ENCODE assay signal across 19 cellular contexts in genomic region chr5:58040851-58041250, GRCh38.
DNase-seq lines count a peak whose midpoint lies in the region; ATAC-seq, FAIRE-seq and TF ChIP-seq lines count a peak whose summit lies in the region.
"Had no signal": no experiment of that assay in that cellular context is flagged by ENCODE, and none has a peak within 500 bp of the region (broad histone marks: within the 10 kb centered on the region; RNA-seq: fewer than 3 reads in every experiment).

No MANE protein-coding gene starts in this region.

- H3K79me2 ChIP-seq in GM23248 (ENCODE audit: insufficient read depth) (no peaks in the 10 kb centered on the region), endothelial cell of umbilical vein (ENCODE audit: control insufficient read depth, insufficient read depth, low read length) (no peaks in the 10 kb centered on the region)

- TF ChIP-seq POLR2A in endothelial cell of umbilical vein (IDR thresholded peaks at IDR 0.05; ENCODE audit: low read depth, low read length): no peak

- H4K20me1 ChIP-seq in GM23248 (ENCODE audit: insufficient read depth) (no peaks in the 10 kb centered on the region), endothelial cell of umbilical vein (replicated peaks; ENCODE audit: control insufficient read depth, extremely low read depth, insufficient read depth, low read length) (no peaks in the 10 kb centered on the region)

- H3K4me3 ChIP-seq in GM23248 (no peak overlapping the region), endothelial cell of umbilical vein (replicated peaks in 1 of 3; ENCODE audit: insufficient read depth in 1 of 3, low read depth in 1 of 3, low read length in 3 of 3) (no peak overlapping the region), Caco-2 (ENCODE audit: low read depth, low read length) (no peak overlapping the region)

- intact Hi-C loops in endothelial cell of umbilical vein (cut with micrococcal nuclease) (no loop called here), Caco-2 (cut with micrococcal nuclease; ENCODE audit: unreplicated experiment) (no loop called here)
- intact Hi-C loops in activated CD8-positive, alpha-beta T cell treated with anti-CD3 and anti-CD28 coated beads for 36 hours (cut with micrococcal nuclease): no loop called here

- H3K27me3 ChIP-seq in GM23248 (replicated peaks; ENCODE audit: insufficient read depth): no peaks in the 10 kb centered on the region
- no peaks in the 10 kb centered on the region for H3K27me3 ChIP-seq in endothelial cell of umbilical vein (ENCODE audit: control insufficient read depth in 2 of 2, insufficient read depth in 2 of 2, low read length in 2 of 2)
- H3K27me3 ChIP-seq in Caco-2 (replicated peaks; ENCODE audit: control insufficient read depth, insufficient read depth, low read length): no peaks in the 10 kb centered on the region
- H3K27me3 ChIP-seq: BE2C had no signal

- H3K4me3 Mint-ChIP-seq in activated CD8-positive, alpha-beta T cell treated with anti-CD3 and anti-CD28 coated beads for 36 hours: no peak overlapping the region
- H3K4me3 Mint-ChIP-seq in Caco-2 (ENCODE audit: unreplicated experiment): no peak overlapping the region

- H3K4me2 ChIP-seq in GM23248 (ENCODE audit: unreplicated experiment): peak overlapping the region; percentile 17
- no peak overlapping the region for H3K4me2 ChIP-seq in endothelial cell of umbilical vein (ENCODE audit: insufficient read depth, low read length)

- WGBS in GM23248 (ENCODE audit: low coverage in 1 of 2, low lambda C conversion rate in 2 of 2, missing lambda C conversion rate in 2 of 2), 2 experiments: 0% methylated on average over 1 of the region's 1 CpG

- H3K4me1 ChIP-seq in GM23248 (ENCODE audit: insufficient read depth) (peaks cover 12% of the 10 kb centered on the region), endothelial cell of umbilical vein (ENCODE audit: control insufficient read depth, extremely low read depth, insufficient read depth, low read length) (no peaks in the 10 kb centered on the region), Caco-2 (peaks cover 17% of the 10 kb centered on the region; the same call in 1 of the 2 replicates)
- H3K4me1 ChIP-seq: BE2C had no signal

- H3K27ac Mint-ChIP-seq in activated CD8-positive, alpha-beta T cell treated with anti-CD3 and anti-CD28 coated beads for 36 hours: no peak overlapping the region
- H3K27ac Mint-ChIP-seq in Caco-2 (ENCODE audit: unreplicated experiment): no peak overlapping the region

- H3K9ac ChIP-seq in GM23248 (no peak overlapping the region), endothelial cell of umbilical vein (replicated peaks; ENCODE audit: extremely low read depth, insufficient read depth, low read length) (no peak overlapping the region)

- POLR2A ChIA-PET in endothelial cell of umbilical vein (lab: Charles Lee) (no interaction called here), Caco-2 (lab: Charles Lee) (no interaction called here)
- POLR2A ChIA-PET in activated CD8-positive, alpha-beta T cell treated with anti-CD3 and anti-CD28 coated beads for 36 hours (lab: Charles Lee): no interaction called here

- BruUV-seq in endothelial cell of umbilical vein (replicated peaks; lab: Mats Ljungman, UMichigan): no TSS peak
- no TSS peak for BruUV-seq in Caco-2 (replicated peaks; lab: Mats Ljungman, UMichigan)

- ATAC-seq in activated CD8-positive, alpha-beta T cell treated with anti-CD3 and anti-CD28 coated beads for 36 hours: no peak
- ATAC-seq: HCT116 had no signal

- CTCF ChIA-PET in endothelial cell of umbilical vein (lab: Charles Lee) (interaction anchor here (1.2 to 1.6 kb wide), 2 partner anchors 15 to 17 kb away, joined by 4 read pairs; no protein-coding TSS in a partner anchor), Caco-2 (lab: Charles Lee) (no interaction called here)
- CTCF ChIA-PET in activated CD8-positive, alpha-beta T cell treated with anti-CD3 and anti-CD28 coated beads for 36 hours (lab: Charles Lee): no interaction called here

- dilution Hi-C loops in endothelial cell of umbilical vein (cut with MboI; ENCODE audit: extremely low pct_ligation_motif_present, low sequenced_read_pairs): no loop called here

- H3K36me3 Mint-ChIP-seq in activated CD8-positive, alpha-beta T cell treated with anti-CD3 and anti-CD28 coated beads for 36 hours (ENCODE audit: low read depth): no peaks in the 10 kb centered on the region
- no peaks in the 10 kb centered on the region for H3K36me3 Mint-ChIP-seq in Caco-2 (ENCODE audit: insufficient read depth, unreplicated experiment)
- H3K36me3 Mint-ChIP-seq: CD4-positive, alpha-beta memory T cell had no signal

- TF ChIP-seq CTCF in endothelial cell of umbilical vein (IDR thresholded peaks at IDR 0.05; ENCODE audit: extremely low read depth in 1 of 2, insufficient read depth in 1 of 2, low read depth in 1 of 2, low read length in 2 of 2) (no peak), Caco-2 (IDR thresholded peaks at IDR 0.05; ENCODE audit: insufficient read depth in 1 of 2, low read depth in 1 of 2, low read length in 1 of 2, severe bottlenecking in 1 of 2, unreplicated experiment in 1 of 2) (no peak)
- TF ChIP-seq CTCF in activated CD8-positive, alpha-beta T cell treated with anti-CD3 and anti-CD28 coated beads for 36 hours (IDR thresholded peaks at IDR 0.05): no peak

- H2AFZ ChIP-seq in GM23248 (no peak overlapping the region), endothelial cell of umbilical vein (ENCODE audit: low read depth, low read length) (no peak overlapping the region)

- no peaks in the 10 kb centered on the region for H3K4me1 Mint-ChIP-seq in activated CD8-positive, alpha-beta T cell treated with anti-CD3 and anti-CD28 coated beads for 36 hours (ENCODE audit: low read depth)
- no peaks in the 10 kb centered on the region for H3K4me1 Mint-ChIP-seq in Caco-2 (ENCODE audit: low read depth, unreplicated experiment)
- H3K4me1 Mint-ChIP-seq: CD4-positive, alpha-beta memory T cell had no signal

- H3K9me2 ChIP-seq in GM23248 (ENCODE audit: insufficient read depth): no peaks in the 10 kb centered on the region

- H3K9me1 ChIP-seq in endothelial cell of umbilical vein (replicated peaks; ENCODE audit: control insufficient read depth, extremely low read depth, insufficient read depth, low read length): no peaks in the 10 kb centered on the region

- H3K36me3 ChIP-seq in GM23248 (ENCODE audit: low read depth) (no peaks in the 10 kb centered on the region), endothelial cell of umbilical vein (ENCODE audit: control insufficient read depth in 2 of 2, extremely low read depth in 1 of 2, insufficient read depth in 2 of 2, low read length in 2 of 2) (no peaks in the 10 kb centered on the region), Caco-2 (ENCODE audit: control insufficient read depth, insufficient read depth, low read length) (no peaks in the 10 kb centered on the region)
- H3K36me3 ChIP-seq: BE2C had no signal

- H3K27ac ChIP-seq in GM23248: no peak overlapping the region
- H3K27ac ChIP-seq in endothelial cell of umbilical vein (ENCODE audit: insufficient read depth, low read depth, low read length): no peak overlapping the region
- H3K27ac ChIP-seq: C4-2B, HL-60 had no signal

- no peaks in the 10 kb centered on the region for H3K9me3 ChIP-seq in GM23248 (ENCODE audit: low read depth)
- no peaks in the 10 kb centered on the region for H3K9me3 ChIP-seq in endothelial cell of umbilical vein (replicated peaks; ENCODE audit: control insufficient read depth, insufficient read depth, low read length)
- H3K9me3 ChIP-seq in Caco-2: 0 out of 2 replicates have a peak, but pooled peaks cover 6% of the 10 kb centered on the region
- H3K9me3 ChIP-seq: BE2C had no signal

- H3F3A ChIP-seq in GM23248 (ENCODE audit: insufficient read depth): 0 out of 2 replicates have a peak, but pooled peaks cover 5% of the 10 kb centered on the region

- no peaks in the 10 kb centered on the region for H3K9me3 Mint-ChIP-seq in activated CD8-positive, alpha-beta T cell treated with anti-CD3 and anti-CD28 coated beads for 36 hours
- peaks cover 13% of the 10 kb centered on the region for H3K9me3 Mint-ChIP-seq in Caco-2 (ENCODE audit: unreplicated experiment)
- H3K9me3 Mint-ChIP-seq: CD4-positive, alpha-beta memory T cell had no signal

- peak; percentile 5 for DNase-seq in GM23248
- DNase-seq in NCI-H226: peak; percentile 59
- peak; percentile 1 for DNase-seq in endothelial cell of umbilical vein (ENCODE audit: low read depth, low spot score)
- peak; percentile 0 for DNase-seq in pons (ENCODE audit: low spot score)
- no peak for DNase-seq in activated naive CD4-positive, alpha-beta T cell treated with Interleukin-2 at 50 U/mL for 16 hours
- no peak for DNase-seq in activated CD8-positive, alpha-beta T cell treated with anti-CD3 and anti-CD28 coated beads for 36 hours
- DNase-seq in islet precursor cell: no peak
- DNase-seq in Caco-2: no peak
- DNase-seq: BE2C; CD4-positive, alpha-beta memory T cell; DMS153; DMS79 treated with DMSO at 0.1 percent for 48 hours had no signal

- in situ Hi-C loops in GM23248 (cut with MboI): no loop called here

- no peaks in the 10 kb centered on the region for H3K27me3 Mint-ChIP-seq in activated CD8-positive, alpha-beta T cell treated with anti-CD3 and anti-CD28 coated beads for 36 hours
- H3K27me3 Mint-ChIP-seq in Caco-2 (ENCODE audit: insufficient read depth, unreplicated experiment): no peaks in the 10 kb centered on the region

- FAIRE-seq in endothelial cell of umbilical vein (lab: Jason Lieb, UNC): no peak
- FAIRE-seq: D721Med, G401.6, GM12891, GM19239 had no signal

TF ChIP-seq in endothelial cell of umbilical vein, 7 proteins besides CTCF, POLR2A, EP300 and RAD21:
- TF ChIP-seq GATA2 (IDR thresholded peaks at IDR 0.05; ENCODE audit: insufficient read depth, insufficient read length, low read depth, low read length) (no peak), FOS (IDR thresholded peaks at IDR 0.05; ENCODE audit: borderline replicate concordance, insufficient read depth, low read length) (no peak), JUN (IDR thresholded peaks at IDR 0.05; ENCODE audit: borderline replicate concordance, insufficient read depth, insufficient read length, low read depth) (no peak), POLR2AphosphoS5 (IDR thresholded peaks at IDR 0.05; ENCODE audit: insufficient read depth, low read depth, low read length) (no peak), EZH2 (IDR thresholded peaks at IDR 0.05; ENCODE audit: borderline replicate concordance, low read depth, low read length, severe bottlenecking) (no peak), MYC (IDR thresholded peaks at IDR 0.05; ENCODE audit: low read depth, low read length) (no peak)
- TF ChIP-seq, protein P1, sequence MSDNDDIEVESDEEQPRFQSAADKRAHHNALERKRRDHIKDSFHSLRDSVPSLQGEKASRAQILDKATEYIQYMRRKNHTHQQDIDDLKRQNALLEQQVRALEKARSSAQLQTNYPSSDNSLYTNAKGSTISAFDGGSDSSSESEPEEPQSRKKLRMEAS (IDR thresholded peaks at IDR 0.05; ENCODE audit: insufficient read depth, insufficient read length): no peak

Comparison
In these comparisons a context has a peak if more than half of its experiments do, and no peak if none do; other contexts are left out.
1. DNase-seq: peak in GM23248 (single experiment), NCI-H226 (single experiment), endothelial cell of umbilical vein (single experiment) and pons (single experiment); none in activated naive CD4-positive, alpha-beta T cell treated with Interleukin-2 at 50 U/mL for 16 hours (single experiment), activated CD8-positive, alpha-beta T cell treated with anti-CD3 and anti-CD28 coated beads for 36 hours (single experiment), islet precursor cell (single experiment) and Caco-2 (0 of 2).